Comparison of ENCODE assay signal across 24 cellular contexts in the genomic region with DNA sequence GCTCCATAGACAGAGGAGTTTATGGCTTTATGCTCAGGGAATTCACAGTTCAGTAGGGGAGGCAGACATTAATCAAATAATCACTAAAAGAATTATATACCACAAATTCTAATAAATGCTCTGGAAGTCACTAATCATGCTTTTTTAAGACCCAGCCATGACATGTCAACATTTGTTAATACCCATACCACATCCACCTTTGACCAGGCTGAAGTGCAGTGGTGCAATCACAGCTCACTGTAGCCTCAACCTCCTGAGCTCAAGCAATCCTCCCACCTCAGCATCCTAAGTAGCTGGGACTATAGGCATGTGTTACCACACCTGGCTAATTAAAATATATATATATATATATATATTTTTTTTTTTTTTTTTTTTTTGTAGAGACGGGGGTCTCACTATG.
"Had no signal": no experiment of that assay in that cellular context is flagged by ENCODE, and none has a peak within 500 bp of the region (broad histone marks: within the 10 kb centered on the region; RNA-seq: fewer than 3 reads in every experiment).

No MANE protein-coding gene starts in this region.

- H3K27me3 Mint-ChIP-seq: naive thymus-derived CD8-positive, alpha-beta T cell; stimulated activated naive B cell treated with anti-CD40 and anti-IgM and Interleukin-4, amounts not matched to agents 10 μg/mL and 1 μg/mL and 100 μg/mL, for 72 hours had no signal

- H3K4me1 ChIP-seq: lower lobe of right lung, parathyroid adenoma, psoas muscle, vagina had no signal

- H3K36me3 ChIP-seq: lower lobe of right lung, sigmoid colon, thyroid gland, transverse colon, upper lobe of left lung, vagina had no signal

- H3K9me3 Mint-ChIP-seq: immature natural killer cell; naive thymus-derived CD8-positive, alpha-beta T cell; nephron progenitor cell had no signal

- H2AFZ ChIP-seq: parathyroid adenoma had no signal

- DNase-seq: immature natural killer cell; kidney; left colon; left ventricle myocardium superior; lower lobe of right lung; mammary epithelial cell; naive thymus-derived CD8-positive, alpha-beta T cell; nephron progenitor cell; psoas muscle; sigmoid colon; small intestine; spleen; stimulated activated CD4-positive, alpha-beta T cell treated with anti-CD3 and anti-CD28 coated beads, Interleukin-2, amount 100 ng/mL, for 48 hours; stimulated activated CD4-positive, alpha-beta T cell treated with anti-CD3 and anti-CD28 coated beads, Interleukin-4, amount 100 ng/mL, for 4 hours; stimulated activated CD8-positive, alpha-beta memory T cell treated with anti-CD3 and anti-CD28 coated beads, Interleukin-4, amount 100 ng/mL, for 48 hours; stimulated activated naive B cell treated with anti-CD40 and anti-IgM and Interleukin-4, amounts not matched to agents 10 μg/mL and 1 μg/mL and 100 μg/mL, for 72 hours; stimulated activated naive CD8-positive, alpha-beta T cell treated with anti-CD3 and anti-CD28 coated beads, Interleukin-15, Interleukin-2, amounts not matched to agents 100 U/mL and 50 U/mL, for 24 hours; stomach; testis; thyroid gland; transverse colon; upper lobe of left lung had no signal

- H3K4me3 Mint-ChIP-seq: immature natural killer cell; naive thymus-derived CD8-positive, alpha-beta T cell; stimulated activated naive B cell treated with anti-CD40 and anti-IgM and Interleukin-4, amounts not matched to agents 10 μg/mL and 1 μg/mL and 100 μg/mL, for 72 hours had no signal

- H3K4me1 Mint-ChIP-seq: stimulated activated naive B cell treated with anti-CD40 and anti-IgM and Interleukin-4, amounts not matched to agents 10 μg/mL and 1 μg/mL and 100 μg/mL, for 72 hours had no signal

- H3K4me3 ChIP-seq: lower lobe of right lung, psoas muscle, sigmoid colon, spleen, stomach, testis, thyroid gland, transverse colon, upper lobe of left lung, vagina had no signal

- H3K9ac ChIP-seq: parathyroid adenoma had no signal

- H3K27ac ChIP-seq: lower lobe of right lung, parathyroid adenoma, psoas muscle had no signal

- H3K27ac Mint-ChIP-seq: naive thymus-derived CD8-positive, alpha-beta T cell; stimulated activated naive B cell treated with anti-CD40 and anti-IgM and Interleukin-4, amounts not matched to agents 10 μg/mL and 1 μg/mL and 100 μg/mL, for 72 hours had no signal

- H3K27me3 ChIP-seq: sigmoid colon, spleen, stomach, testis, thyroid gland, transverse colon, upper lobe of left lung, vagina had no signal

- ATAC-seq: left colon; left ventricle myocardium superior; naive thymus-derived CD8-positive, alpha-beta T cell; psoas muscle; stimulated activated naive B cell treated with anti-CD40 and anti-IgM and Interleukin-4, amounts not matched to agents 10 μg/mL and 1 μg/mL and 100 μg/mL, for 72 hours; stimulated activated naive CD8-positive, alpha-beta T cell treated with anti-CD3 and anti-CD28 coated beads, Interleukin-15, Interleukin-2, amounts not matched to agents 100 U/mL and 50 U/mL, for 24 hours had no signal

- H3K9me3 ChIP-seq: lower lobe of right lung, psoas muscle, sigmoid colon, spleen, stomach, testis, thyroid gland, transverse colon, upper lobe of left lung, vagina had no signal

- H3K79me2 ChIP-seq: parathyroid adenoma had no signal
